ENCODE assay signal across 1 cellular context in genomic region chr11:62805044-62805892, GRCh38.
TF ChIP-seq lines count a peak whose summit lies in the region.

NXF1 (minus strand) TSS chr11:62805440; CDS start chr11:62805356, 84 bp downstream.

TF ChIP-seq in K562, 482 proteins besides CTCF, POLR2A, EP300 and RAD21 (continued from another document and continues in another):
- TF ChIP-seq RERE (CRISPR knock-in tag; IDR thresholded peaks at IDR 0.05; ENCODE audit: borderline replicate concordance) (peak; percentile 86; the same call in 1 of the 2 replicates), DNMT1 (IDR thresholded peaks at IDR 0.05) (no peak), ZNF76 (CRISPR knock-in tag; IDR thresholded peaks at IDR 0.05; ENCODE audit: borderline replicate concordance) (0 out of 2 replicates have a peak, but pooled peaks have one; percentile 22), ZNF436 (CRISPR knock-in tag; IDR thresholded peaks at IDR 0.05) (no peak), SETDB1 (IDR thresholded peaks at IDR 0.05; ENCODE audit: low read length) (no peak), DMBX1 (CRISPR knock-in tag; IDR thresholded peaks at IDR 0.05; ENCODE audit: borderline replicate concordance) (no peak), CREB5 (CRISPR knock-in tag; IDR thresholded peaks at IDR 0.05) (peak; percentile 54; the same call in 1 of the 2 replicates), GABPA (tag; conservative IDR thresholded peaks at IDR 0.05; ENCODE audit: low read depth) (0 out of 2 replicates have a peak, but pooled peaks have one; percentile 25), ZC3H8 (IDR thresholded peaks at IDR 0.05) (no peak), RBFOX2 (IDR thresholded peaks at IDR 0.05; ENCODE audit: low read depth, low read length) (peak; percentile 100), SMAD2 (IDR thresholded peaks at IDR 0.05; ENCODE audit: low read depth, low read length) (no peak), NONO (IDR thresholded peaks at IDR 0.05; ENCODE audit: low read depth in 2 of 2, low read length in 1 of 2) (peak; percentile 58 to 99; a peak in 2 of 4 replicates), HEY1 (CRISPR knock-in tag; IDR thresholded peaks at IDR 0.05; ENCODE audit: borderline replicate concordance) (0 out of 2 replicates have a peak, but pooled peaks have one; percentile 20), ZNF561 (CRISPR knock-in tag; conservative IDR thresholded peaks at IDR 0.05) (no peak), FOXJ2 (tag; IDR thresholded peaks at IDR 0.05) (no peak), PRMT5 (CRISPR knock-in tag; IDR thresholded peaks at IDR 0.05) (no peak), FOXA1 (IDR thresholded peaks at IDR 0.05; ENCODE audit: borderline replicate concordance) (no peak), KLF1 (tag; IDR thresholded peaks at IDR 0.05) (peak; percentile 41; the same call in 1 of the 2 replicates), GABPB2 (CRISPR knock-in tag; conservative IDR thresholded peaks at IDR 0.05) (no peak), MGA (IDR thresholded peaks at IDR 0.05) (no peak), SOX6 (IDR thresholded peaks at IDR 0.05) (peak; percentile 59), CBX8 (IDR thresholded peaks at IDR 0.05; ENCODE audit: borderline replicate concordance, extremely low read depth, low read depth, low read length, poor library complexity, severe bottlenecking) (no peak), ZNF780A (CRISPR knock-in tag; IDR thresholded peaks at IDR 0.05) (no peak; the same call in 1 of the 2 replicates), STAT5A (IDR thresholded peaks at IDR 0.05; ENCODE audit: borderline replicate concordance, low read length) (no peak), POLR2AphosphoS5 (IDR thresholded peaks at IDR 0.05; ENCODE audit: control insufficient read depth, insufficient read depth, low read depth, low read length) (peak; percentile 100), ZFP1 (CRISPR knock-in tag; IDR thresholded peaks at IDR 0.05) (0 out of 2 replicates have a peak, but pooled peaks have one; percentile 32), ZNF639 (CRISPR knock-in tag; conservative IDR thresholded peaks at IDR 0.05 in 1 of 2, IDR thresholded peaks at IDR 0.05 in 1 of 2) (no peak)
- TF ChIP-seq, protein P1, sequence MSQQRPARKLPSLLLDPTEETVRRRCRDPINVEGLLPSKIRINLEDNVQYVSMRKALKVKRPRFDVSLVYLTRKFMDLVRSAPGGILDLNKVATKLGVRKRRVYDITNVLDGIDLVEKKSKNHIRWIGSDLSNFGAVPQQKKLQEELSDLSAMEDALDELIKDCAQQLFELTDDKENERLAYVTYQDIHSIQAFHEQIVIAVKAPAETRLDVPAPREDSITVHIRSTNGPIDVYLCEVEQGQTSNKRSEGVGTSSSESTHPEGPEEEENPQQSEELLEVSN (IDR thresholded peaks at IDR 0.05; ENCODE audit: borderline replicate concordance in 1 of 2, extremely low read depth in 1 of 2, insufficient read depth in 1 of 2, insufficient read length in 1 of 2, low read depth in 1 of 2, low read length in 1 of 2, poor library complexity in 1 of 2, severe bottlenecking in 1 of 2) = no peak
- TF ChIP-seq, protein P2, sequence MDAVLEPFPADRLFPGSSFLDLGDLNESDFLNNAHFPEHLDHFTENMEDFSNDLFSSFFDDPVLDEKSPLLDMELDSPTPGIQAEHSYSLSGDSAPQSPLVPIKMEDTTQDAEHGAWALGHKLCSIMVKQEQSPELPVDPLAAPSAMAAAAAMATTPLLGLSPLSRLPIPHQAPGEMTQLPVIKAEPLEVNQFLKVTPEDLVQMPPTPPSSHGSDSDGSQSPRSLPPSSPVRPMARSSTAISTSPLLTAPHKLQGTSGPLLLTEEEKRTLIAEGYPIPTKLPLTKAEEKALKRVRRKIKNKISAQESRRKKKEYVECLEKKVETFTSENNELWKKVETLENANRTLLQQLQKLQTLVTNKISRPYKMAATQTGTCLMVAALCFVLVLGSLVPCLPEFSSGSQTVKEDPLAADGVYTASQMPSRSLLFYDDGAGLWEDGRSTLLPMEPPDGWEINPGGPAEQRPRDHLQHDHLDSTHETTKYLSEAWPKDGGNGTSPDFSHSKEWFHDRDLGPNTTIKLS (IDR thresholded peaks at IDR 0.05; ENCODE audit: borderline replicate concordance, low read depth) = 0 out of 2 replicates have a peak, but pooled peaks have one; percentile 30
- TF ChIP-seq, protein P3, sequence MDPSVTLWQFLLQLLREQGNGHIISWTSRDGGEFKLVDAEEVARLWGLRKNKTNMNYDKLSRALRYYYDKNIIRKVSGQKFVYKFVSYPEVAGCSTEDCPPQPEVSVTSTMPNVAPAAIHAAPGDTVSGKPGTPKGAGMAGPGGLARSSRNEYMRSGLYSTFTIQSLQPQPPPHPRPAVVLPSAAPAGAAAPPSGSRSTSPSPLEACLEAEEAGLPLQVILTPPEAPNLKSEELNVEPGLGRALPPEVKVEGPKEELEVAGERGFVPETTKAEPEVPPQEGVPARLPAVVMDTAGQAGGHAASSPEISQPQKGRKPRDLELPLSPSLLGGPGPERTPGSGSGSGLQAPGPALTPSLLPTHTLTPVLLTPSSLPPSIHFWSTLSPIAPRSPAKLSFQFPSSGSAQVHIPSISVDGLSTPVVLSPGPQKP (CRISPR knock-in tag; IDR thresholded peaks at IDR 0.05) = no peak
- TF ChIP-seq, protein P4, sequence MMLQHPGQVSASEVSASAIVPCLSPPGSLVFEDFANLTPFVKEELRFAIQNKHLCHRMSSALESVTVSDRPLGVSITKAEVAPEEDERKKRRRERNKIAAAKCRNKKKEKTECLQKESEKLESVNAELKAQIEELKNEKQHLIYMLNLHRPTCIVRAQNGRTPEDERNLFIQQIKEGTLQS (IDR thresholded peaks at IDR 0.05) = no peak
- TF ChIP-seq, protein P4 (CRISPR knock-in tag; conservative IDR thresholded peaks at IDR 0.05) = peak; percentile 71; the same call in 1 of the 2 replicates
